8 cellular contexts compared by ENCODE assay signal in genomic region chr10:124106241-124106905, GRCh38. TPM values are rescaled to one million over a fixed set of nuclear protein-coding genes. Genes with fewer than 3 reads are reported as not detected.
DNase-seq lines count a peak whose midpoint lies in the region; ATAC-seq and TF ChIP-seq lines count a peak whose summit lies in the region.

No MANE protein-coding gene starts in this region.

- H3K27ac Mint-ChIP-seq in natural killer cell = no peak overlapping the region

- intact Hi-C loops in natural killer cell (cut with micrococcal nuclease) = no loop called here

- H3K36me3 Mint-ChIP-seq in natural killer cell = no peaks in the 10 kb centered on the region

- H3K4me3 Mint-ChIP-seq in natural killer cell = no peak overlapping the region

- peak overlapping the region; percentile 40 to 60 for H3K27ac ChIP-seq in coronary artery

- H3K4me1 Mint-ChIP-seq in natural killer cell = no peaks in the 10 kb centered on the region

- no peak for TF ChIP-seq CTCF in AG10803 (conservative IDR thresholded peaks at IDR 0.05; ENCODE audit: low read length)
- no peak for TF ChIP-seq CTCF in coronary artery (IDR thresholded peaks at IDR 0.05)
- TF ChIP-seq CTCF in natural killer cell (IDR thresholded peaks at IDR 0.05) = no peak

- H3K9me3 Mint-ChIP-seq in natural killer cell = no peaks in the 10 kb centered on the region

- ATAC-seq in GM19463 (IDR thresholded peaks at IDR 0.05; ENCODE audit: unreplicated experiment) = peak; percentile 84
- ATAC-seq in HG03520 (IDR thresholded peaks at IDR 0.05; ENCODE audit: unreplicated experiment) = peak; percentile 88
- ATAC-seq in natural killer cell = no peak

- peaks cover 11 to 13% of the 10 kb centered on the region in 2 donors for H3K27me3 Mint-ChIP-seq in natural killer cell (ENCODE audit: low read depth in 2 of 2)

- DNase-seq in AG10803 (ENCODE audit: low read depth) (peak; percentile 63), coronary artery (ENCODE audit: low spot score) (peak; percentile 85), occipital lobe (lab: John Stamatoyannopoulos, UW) (peak; percentile 9), SK-N-DZ (ENCODE audit: low spot score) (no peak), natural killer cell (no peak), NCI-H146 (lab: John Stamatoyannopoulos, UW) (no peak)

- H3K4me3 ChIP-seq in AG10803 (ENCODE audit: low read length) (no peak overlapping the region), coronary artery (no peak overlapping the region)

RNA-seq across cellular contexts. Expression of gene CHST15, which starts 13.0 kb away (rescaled TPM):
- 58.6 TPM for total RNA-seq in occipital lobe
- polyA plus RNA-seq in SK-N-DZ (2014; cell fraction: cytosol; rRNA removed) = 21.7 and 24.0 TPM in 2 replicates
- polyA plus RNA-seq in SK-N-DZ (2014; cell fraction: nucleus; rRNA removed) = 25.8 and 46.5 TPM in 2 replicates
- 10 to 100 TPM in 1 of 3 donors, 1 to 10 TPM in 2; 1.9 to 11.9 (median 8.7) TPM for total RNA-seq in natural killer cell

Comparison
In these comparisons a context has a peak if more than half of its experiments do, and no peak if none do; other contexts are left out.
1. DNase-seq: peak in AG10803 (single experiment), coronary artery (single experiment) and occipital lobe (single experiment); none in SK-N-DZ (single experiment), natural killer cell (single experiment) and NCI-H146 (single experiment).
2. ATAC-seq: peak in GM19463 (single experiment) and HG03520 (single experiment); none in natural killer cell (0 of 3).